Comparison of ENCODE assay signal across 8 cellular contexts in genomic region chr3:194269610-194270145, GRCh38.
DNase-seq lines count a peak whose midpoint lies in the region; ATAC-seq and TF ChIP-seq lines count a peak whose summit lies in the region.

No MANE protein-coding gene starts in this region.

- H3K9me3 Mint-ChIP-seq in CD4-positive, alpha-beta memory T cell, result no peaks in the 10 kb centered on the region

- H3K27ac Mint-ChIP-seq in CD4-positive, alpha-beta memory T cell, result no peak overlapping the region

- H3K36me3 ChIP-seq in CD4-positive, alpha-beta memory T cell (ENCODE audit: insufficient read depth, low read length), result no peaks in the 10 kb centered on the region

- H3K9me3 ChIP-seq in CD4-positive, alpha-beta memory T cell (ENCODE audit: control insufficient read depth in 1 of 2, low read length in 2 of 2), result no peaks in the 10 kb centered on the region

- H3K36me3 Mint-ChIP-seq in CD4-positive, alpha-beta memory T cell, result no peaks in the 10 kb centered on the region

- peak in 1 of 3 donors; percentile 9 for TF ChIP-seq CTCF in omental fat pad (IDR thresholded peaks at IDR 0.05)

- H3K4me3 ChIP-seq in CD4-positive, alpha-beta memory T cell (ENCODE audit: low read length in 2 of 2), result no peak overlapping the region

- no peak overlapping the region for H3K27ac ChIP-seq in CD4-positive, alpha-beta memory T cell (ENCODE audit: low read depth, low read length)

- H3K27me3 ChIP-seq in CD4-positive, alpha-beta memory T cell (ENCODE audit: insufficient read depth, low read length), result no peaks in the 10 kb centered on the region

- H3K4me1 ChIP-seq in CD4-positive, alpha-beta memory T cell (ENCODE audit: insufficient read depth, low read length), result no peaks in the 10 kb centered on the region

- intact Hi-C loops in head of caudate nucleus (cut with DNase I), result loop anchor here (5.0 kb wide), 1 partner anchor 132 kb away; the partner anchor contains the start of gene HES1
- intact Hi-C loops in CD4-positive, alpha-beta memory T cell (cut with micrococcal nuclease), result no loop called here

- DNase-seq in Ammon's horn (ENCODE audit: low spot score) (peak; percentile 60), RPMI7951 (ENCODE audit: low read depth) (peak; percentile 92), head of caudate nucleus (peak in 31 of 42 donors; percentile 16 to 72 (median 46)), omental fat pad (ENCODE audit: low spot score) (no peak), NCI-H2227 treated with DMSO at 0.1 percent for 48 hours (lab: John Stamatoyannopoulos, UW) (no peak)
- DNase-seq in CD4-positive, alpha-beta memory T cell, result no peak

- CTCF ChIA-PET in CD4-positive, alpha-beta memory T cell (lab: Charles Lee; ENCODE audit: partially characterized antibody), result no interaction called here

- POLR2A ChIA-PET in CD4-positive, alpha-beta memory T cell (lab: Charles Lee; ENCODE audit: partially characterized antibody), result no interaction called here

- ATAC-seq in omental fat pad (ENCODE audit: low FRiP score) (peak; percentile 31), HG03354 (IDR thresholded peaks at IDR 0.05; ENCODE audit: poor library complexity, severe bottlenecking, unreplicated experiment) (no peak), GM21737 (IDR thresholded peaks at IDR 0.05; ENCODE audit: unreplicated experiment) (no peak)

- peaks cover under 1 to 5% (median 3%) of the 10 kb centered on the region in 4 donors for H3K4me1 Mint-ChIP-seq in CD4-positive, alpha-beta memory T cell

- no peak overlapping the region for H3K4me3 Mint-ChIP-seq in CD4-positive, alpha-beta memory T cell

- peaks cover 0 to 1% of the 10 kb centered on the region in 2 donors for H3K27me3 Mint-ChIP-seq in CD4-positive, alpha-beta memory T cell

Comparison
In these comparisons a context has a peak if more than half of its experiments do, and no peak if none do; other contexts are left out.
1. DNase-seq: peak in Ammon's horn (single experiment), RPMI7951 (single experiment) and head of caudate nucleus (31 of 42); none in omental fat pad (single experiment), CD4-positive, alpha-beta memory T cell (0 of 5) and NCI-H2227 treated with DMSO at 0.1 percent for 48 hours (single experiment).